1 cellular context compared by ENCODE assay signal in genomic region chr17:80252871-80253270, GRCh38.
A peak's percentile ranks its signal among the peaks of the same experiment; 100 is the strongest.
TF ChIP-seq lines count a peak whose summit lies in the region.

No MANE protein-coding gene starts in this region.

TF ChIP-seq in K562, 482 proteins besides CTCF, POLR2A, EP300 and RAD21:
- no peak for TF ChIP-seq ZNF175 (CRISPR knock-in tag; IDR thresholded peaks at IDR 0.05; ENCODE audit: low read depth)
- TF ChIP-seq, protein P1, sequence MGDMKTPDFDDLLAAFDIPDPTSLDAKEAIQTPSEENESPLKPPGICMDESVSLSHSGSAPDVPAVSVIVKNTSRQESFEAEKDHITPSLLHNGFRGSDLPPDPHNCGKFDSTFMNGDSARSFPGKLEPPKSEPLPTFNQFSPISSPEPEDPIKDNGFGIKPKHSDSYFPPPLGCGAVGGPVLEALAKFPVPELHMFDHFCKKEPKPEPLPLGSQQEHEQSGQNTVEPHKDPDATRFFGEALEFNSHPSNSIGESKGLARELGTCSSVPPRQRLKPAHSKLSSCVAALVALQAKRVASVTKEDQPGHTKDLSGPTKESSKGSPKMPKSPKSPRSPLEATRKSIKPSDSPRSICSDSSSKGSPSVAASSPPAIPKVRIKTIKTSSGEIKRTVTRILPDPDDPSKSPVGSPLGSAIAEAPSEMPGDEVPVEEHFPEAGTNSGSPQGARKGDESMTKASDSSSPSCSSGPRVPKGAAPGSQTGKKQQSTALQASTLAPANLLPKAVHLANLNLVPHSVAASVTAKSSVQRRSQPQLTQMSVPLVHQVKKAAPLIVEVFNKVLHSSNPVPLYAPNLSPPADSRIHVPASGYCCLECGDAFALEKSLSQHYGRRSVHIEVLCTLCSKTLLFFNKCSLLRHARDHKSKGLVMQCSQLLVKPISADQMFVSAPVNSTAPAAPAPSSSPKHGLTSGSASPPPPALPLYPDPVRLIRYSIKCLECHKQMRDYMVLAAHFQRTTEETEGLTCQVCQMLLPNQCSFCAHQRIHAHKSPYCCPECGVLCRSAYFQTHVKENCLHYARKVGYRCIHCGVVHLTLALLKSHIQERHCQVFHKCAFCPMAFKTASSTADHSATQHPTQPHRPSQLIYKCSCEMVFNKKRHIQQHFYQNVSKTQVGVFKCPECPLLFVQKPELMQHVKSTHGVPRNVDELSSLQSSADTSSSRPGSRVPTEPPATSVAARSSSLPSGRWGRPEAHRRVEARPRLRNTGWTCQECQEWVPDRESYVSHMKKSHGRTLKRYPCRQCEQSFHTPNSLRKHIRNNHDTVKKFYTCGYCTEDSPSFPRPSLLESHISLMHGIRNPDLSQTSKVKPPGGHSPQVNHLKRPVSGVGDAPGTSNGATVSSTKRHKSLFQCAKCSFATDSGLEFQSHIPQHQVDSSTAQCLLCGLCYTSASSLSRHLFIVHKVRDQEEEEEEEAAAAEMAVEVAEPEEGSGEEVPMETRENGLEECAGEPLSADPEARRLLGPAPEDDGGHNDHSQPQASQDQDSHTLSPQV (IDR thresholded peaks at IDR 0.05), result peak; percentile 48; the same call in 1 of the 2 replicates
- no peak for TF ChIP-seq XRCC3 (IDR thresholded peaks at IDR 0.05)
